Comparison of ENCODE assay signal across 1 cellular context in the genomic region with DNA sequence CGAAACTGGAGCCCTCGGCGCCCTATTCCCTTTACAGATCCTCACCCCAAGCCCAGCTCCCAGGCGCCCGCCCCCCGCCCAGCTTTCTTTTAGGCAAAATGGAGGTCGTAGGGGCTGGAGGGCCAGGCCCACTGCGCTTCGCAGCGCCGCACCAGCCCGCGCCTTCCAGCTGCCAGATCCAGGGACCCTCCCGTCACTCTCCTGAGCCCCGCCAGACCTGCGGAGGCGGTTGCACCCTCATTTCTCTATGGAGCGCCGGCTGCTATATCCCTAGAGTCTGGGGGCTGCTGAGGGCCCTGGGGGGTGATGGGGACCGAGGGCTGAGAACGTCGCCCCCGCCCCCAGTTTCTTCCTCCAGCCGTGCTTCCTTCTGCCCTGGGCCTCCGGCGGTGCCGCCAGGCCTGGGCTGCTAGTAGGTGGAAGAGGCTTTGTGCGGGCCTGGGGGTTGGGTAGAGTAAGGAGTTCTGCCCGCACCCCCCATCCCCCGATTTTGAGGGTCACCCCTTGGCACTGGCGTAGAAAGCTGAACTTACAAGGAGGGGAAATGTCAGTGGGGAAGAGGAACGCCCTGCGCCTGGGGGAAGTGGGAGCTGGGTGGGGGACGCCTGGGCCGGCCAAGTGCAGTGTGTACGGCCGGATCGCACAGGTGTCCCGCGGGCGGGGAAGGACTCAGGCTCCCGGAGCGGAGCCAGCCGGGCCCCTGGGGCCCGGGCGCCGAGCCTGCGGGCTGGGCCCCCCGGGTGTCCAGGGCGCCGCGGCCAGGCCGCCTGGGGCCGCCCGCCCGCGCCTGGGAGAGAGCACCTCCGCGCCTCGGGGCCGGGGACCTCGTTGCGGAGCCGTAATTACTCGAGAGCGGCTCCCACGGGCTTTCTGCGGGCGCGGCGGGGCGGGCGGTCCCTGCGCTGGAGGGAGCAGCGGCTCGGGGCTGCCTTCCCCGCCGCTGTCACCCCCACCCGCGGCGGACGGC.
A peak's percentile ranks its signal among the peaks of the same experiment; 100 is the strongest.
TF ChIP-seq lines count a peak whose summit lies in the region.

No MANE protein-coding gene starts in this region.

TF ChIP-seq in GM12878, 131 proteins besides CTCF, POLR2A, EP300 and RAD21:
- TF ChIP-seq SMAD1 (IDR thresholded peaks at IDR 0.05; ENCODE audit: low read depth, partially characterized antibody) (no peak), TCF3 (IDR thresholded peaks at IDR 0.05; ENCODE audit: borderline replicate concordance, insufficient read depth, low read depth, low read length) (no peak), EED (IDR thresholded peaks at IDR 0.05; ENCODE audit: low read depth) (0 out of 2 replicates have a peak, but pooled peaks have one; percentile 15), DPF2 (IDR thresholded peaks at IDR 0.05) (0 out of 2 replicates have a peak, but pooled peaks have one; percentile 13), GATAD2B (conservative IDR thresholded peaks at IDR 0.05; ENCODE audit: low read depth) (no peak), EGR1 (IDR thresholded peaks at IDR 0.05; ENCODE audit: borderline replicate concordance in 1 of 2, low read depth in 2 of 2, low read length in 2 of 2) (0 out of 3 replicates have a peak, but pooled peaks of 1 of the 2 experiments have one; percentile 15), SPI1 (IDR thresholded peaks at IDR 0.05; ENCODE audit: borderline replicate concordance, insufficient read depth, low read depth, low read length) (peak; percentile 37; the same call in 1 of the 2 replicates), SREBF1 (IDR thresholded peaks at IDR 0.05; ENCODE audit: low read length) (no peak), POLR2AphosphoS2 (IDR thresholded peaks at IDR 0.05; ENCODE audit: low read depth, low read length) (no peak)
- TF ChIP-seq, protein P1, sequence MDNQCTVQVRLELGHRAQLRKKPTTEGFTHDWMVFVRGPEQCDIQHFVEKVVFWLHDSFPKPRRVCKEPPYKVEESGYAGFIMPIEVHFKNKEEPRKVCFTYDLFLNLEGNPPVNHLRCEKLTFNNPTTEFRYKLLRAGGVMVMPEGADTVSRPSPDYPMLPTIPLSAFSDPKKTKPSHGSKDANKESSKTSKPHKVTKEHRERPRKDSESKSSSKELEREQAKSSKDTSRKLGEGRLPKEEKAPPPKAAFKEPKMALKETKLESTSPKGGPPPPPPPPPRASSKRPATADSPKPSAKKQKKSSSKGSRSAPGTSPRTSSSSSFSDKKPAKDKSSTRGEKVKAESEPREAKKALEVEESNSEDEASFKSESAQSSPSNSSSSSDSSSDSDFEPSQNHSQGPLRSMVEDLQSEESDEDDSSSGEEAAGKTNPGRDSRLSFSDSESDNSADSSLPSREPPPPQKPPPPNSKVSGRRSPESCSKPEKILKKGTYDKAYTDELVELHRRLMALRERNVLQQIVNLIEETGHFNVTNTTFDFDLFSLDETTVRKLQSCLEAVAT (IDR thresholded peaks at IDR 0.05), result 0 out of 2 replicates have a peak, but pooled peaks have one; percentile 11
- TF ChIP-seq, protein P2, sequence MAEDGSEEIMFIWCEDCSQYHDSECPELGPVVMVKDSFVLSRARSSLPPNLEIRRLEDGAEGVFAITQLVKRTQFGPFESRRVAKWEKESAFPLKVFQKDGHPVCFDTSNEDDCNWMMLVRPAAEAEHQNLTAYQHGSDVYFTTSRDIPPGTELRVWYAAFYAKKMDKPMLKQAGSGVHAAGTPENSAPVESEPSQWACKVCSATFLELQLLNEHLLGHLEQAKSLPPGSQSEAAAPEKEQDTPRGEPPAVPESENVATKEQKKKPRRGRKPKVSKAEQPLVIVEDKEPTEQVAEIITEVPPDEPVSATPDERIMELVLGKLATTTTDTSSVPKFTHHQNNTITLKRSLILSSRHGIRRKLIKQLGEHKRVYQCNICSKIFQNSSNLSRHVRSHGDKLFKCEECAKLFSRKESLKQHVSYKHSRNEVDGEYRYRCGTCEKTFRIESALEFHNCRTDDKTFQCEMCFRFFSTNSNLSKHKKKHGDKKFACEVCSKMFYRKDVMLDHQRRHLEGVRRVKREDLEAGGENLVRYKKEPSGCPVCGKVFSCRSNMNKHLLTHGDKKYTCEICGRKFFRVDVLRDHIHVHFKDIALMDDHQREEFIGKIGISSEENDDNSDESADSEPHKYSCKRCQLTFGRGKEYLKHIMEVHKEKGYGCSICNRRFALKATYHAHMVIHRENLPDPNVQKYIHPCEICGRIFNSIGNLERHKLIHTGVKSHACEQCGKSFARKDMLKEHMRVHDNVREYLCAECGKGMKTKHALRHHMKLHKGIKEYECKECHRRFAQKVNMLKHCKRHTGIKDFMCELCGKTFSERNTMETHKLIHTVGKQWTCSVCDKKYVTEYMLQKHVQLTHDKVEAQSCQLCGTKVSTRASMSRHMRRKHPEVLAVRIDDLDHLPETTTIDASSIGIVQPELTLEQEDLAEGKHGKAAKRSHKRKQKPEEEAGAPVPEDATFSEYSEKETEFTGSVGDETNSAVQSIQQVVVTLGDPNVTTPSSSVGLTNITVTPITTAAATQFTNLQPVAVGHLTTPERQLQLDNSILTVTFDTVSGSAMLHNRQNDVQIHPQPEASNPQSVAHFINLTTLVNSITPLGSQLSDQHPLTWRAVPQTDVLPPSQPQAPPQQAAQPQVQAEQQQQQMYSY (CRISPR knock-in tag; IDR thresholded peaks at IDR 0.05), result no peak
- TF ChIP-seq, protein P3, sequence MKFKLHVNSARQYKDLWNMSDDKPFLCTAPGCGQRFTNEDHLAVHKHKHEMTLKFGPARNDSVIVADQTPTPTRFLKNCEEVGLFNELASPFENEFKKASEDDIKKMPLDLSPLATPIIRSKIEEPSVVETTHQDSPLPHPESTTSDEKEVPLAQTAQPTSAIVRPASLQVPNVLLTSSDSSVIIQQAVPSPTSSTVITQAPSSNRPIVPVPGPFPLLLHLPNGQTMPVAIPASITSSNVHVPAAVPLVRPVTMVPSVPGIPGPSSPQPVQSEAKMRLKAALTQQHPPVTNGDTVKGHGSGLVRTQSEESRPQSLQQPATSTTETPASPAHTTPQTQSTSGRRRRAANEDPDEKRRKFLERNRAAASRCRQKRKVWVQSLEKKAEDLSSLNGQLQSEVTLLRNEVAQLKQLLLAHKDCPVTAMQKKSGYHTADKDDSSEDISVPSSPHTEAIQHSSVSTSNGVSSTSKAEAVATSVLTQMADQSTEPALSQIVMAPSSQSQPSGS (IDR thresholded peaks at IDR 0.05; ENCODE audit: low read length), result no peak
- TF ChIP-seq, protein P4, sequence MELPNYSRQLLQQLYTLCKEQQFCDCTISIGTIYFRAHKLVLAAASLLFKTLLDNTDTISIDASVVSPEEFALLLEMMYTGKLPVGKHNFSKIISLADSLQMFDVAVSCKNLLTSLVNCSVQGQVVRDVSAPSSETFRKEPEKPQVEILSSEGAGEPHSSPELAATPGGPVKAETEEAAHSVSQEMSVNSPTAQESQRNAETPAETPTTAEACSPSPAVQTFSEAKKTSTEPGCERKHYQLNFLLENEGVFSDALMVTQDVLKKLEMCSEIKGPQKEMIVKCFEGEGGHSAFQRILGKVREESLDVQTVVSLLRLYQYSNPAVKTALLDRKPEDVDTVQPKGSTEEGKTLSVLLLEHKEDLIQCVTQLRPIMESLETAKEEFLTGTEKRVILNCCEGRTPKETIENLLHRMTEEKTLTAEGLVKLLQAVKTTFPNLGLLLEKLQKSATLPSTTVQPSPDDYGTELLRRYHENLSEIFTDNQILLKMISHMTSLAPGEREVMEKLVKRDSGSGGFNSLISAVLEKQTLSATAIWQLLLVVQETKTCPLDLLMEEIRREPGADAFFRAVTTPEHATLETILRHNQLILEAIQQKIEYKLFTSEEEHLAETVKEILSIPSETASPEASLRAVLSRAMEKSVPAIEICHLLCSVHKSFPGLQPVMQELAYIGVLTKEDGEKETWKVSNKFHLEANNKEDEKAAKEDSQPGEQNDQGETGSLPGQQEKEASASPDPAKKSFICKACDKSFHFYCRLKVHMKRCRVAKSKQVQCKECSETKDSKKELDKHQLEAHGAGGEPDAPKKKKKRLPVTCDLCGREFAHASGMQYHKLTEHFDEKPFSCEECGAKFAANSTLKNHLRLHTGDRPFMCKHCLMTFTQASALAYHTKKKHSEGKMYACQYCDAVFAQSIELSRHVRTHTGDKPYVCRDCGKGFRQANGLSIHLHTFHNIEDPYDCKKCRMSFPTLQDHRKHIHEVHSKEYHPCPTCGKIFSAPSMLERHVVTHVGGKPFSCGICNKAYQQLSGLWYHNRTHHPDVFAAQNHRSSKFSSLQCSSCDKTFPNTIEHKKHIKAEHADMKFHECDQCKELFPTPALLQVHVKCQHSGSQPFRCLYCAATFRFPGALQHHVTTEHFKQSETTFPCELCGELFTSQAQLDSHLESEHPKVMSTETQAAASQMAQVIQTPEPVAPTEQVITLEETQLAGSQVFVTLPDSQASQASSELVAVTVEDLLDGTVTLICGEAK (IDR thresholded peaks at IDR 0.05; ENCODE audit: borderline replicate concordance), result no peak
